Comparison of ENCODE assay signal across 8 cellular contexts in genomic region chr1:234599617-234600417, GRCh38. TPM values are rescaled to one million over a fixed set of nuclear protein-coding genes. Genes with fewer than 3 reads are reported as not detected.
DNase-seq lines count a peak whose midpoint lies in the region; ATAC-seq, FAIRE-seq and TF ChIP-seq lines count a peak whose summit lies in the region.

No MANE protein-coding gene starts in this region.

- peak overlapping the region; percentile 97 for H3K4me3 Mint-ChIP-seq in HFFc6
- peak overlapping the region; percentile 82 for H3K4me3 Mint-ChIP-seq in activated naive CD8-positive, alpha-beta T cell treated with anti-CD3 and anti-CD28 coated beads for 36 hours

- H3K36me3 ChIP-seq in pancreas = peaks cover 0 to 6% (median 0%) of the 10 kb centered on the region in 3 donors
- H3K36me3 ChIP-seq in uterus = no peaks in the 10 kb centered on the region

- no peaks in the 10 kb centered on the region for H3K27me3 ChIP-seq in pancreas
- H3K27me3 ChIP-seq in uterus = no peaks in the 10 kb centered on the region

- H3K4me1 Mint-ChIP-seq in HFFc6 (ENCODE audit: low read depth) = peaks cover 59% of the 10 kb centered on the region
- H3K4me1 Mint-ChIP-seq in activated naive CD8-positive, alpha-beta T cell treated with anti-CD3 and anti-CD28 coated beads for 36 hours = peaks cover 54% of the 10 kb centered on the region

- H3K27ac ChIP-seq in pancreas = peak overlapping the region; percentile 92 to 99 (median 96)
- peak overlapping the region; percentile 99 to 100 for H3K27ac ChIP-seq in uterus

- no peak for FAIRE-seq in pancreas (lab: Jason Lieb, UNC)

- H3K9me3 ChIP-seq in pancreas = no peaks in the 10 kb centered on the region
- H3K9me3 ChIP-seq in uterus = no peaks in the 10 kb centered on the region

- ATAC-seq in Right ventricle myocardium superior (ENCODE audit: poor library complexity) (peak; percentile 90), pancreas (peak; percentile 77 to 86 (median 84))

- H3K9me3 Mint-ChIP-seq in HFFc6 = no peaks in the 10 kb centered on the region; the same call in 1 of the 2 replicates
- peaks cover 1% of the 10 kb centered on the region for H3K9me3 Mint-ChIP-seq in activated naive CD8-positive, alpha-beta T cell treated with anti-CD3 and anti-CD28 coated beads for 36 hours

- peak overlapping the region; percentile 94 for H3K27ac Mint-ChIP-seq in HFFc6
- peak overlapping the region; percentile 95 for H3K27ac Mint-ChIP-seq in activated naive CD8-positive, alpha-beta T cell treated with anti-CD3 and anti-CD28 coated beads for 36 hours

- peak; percentile 43 to 92 for TF ChIP-seq POLR2A in uterus (IDR thresholded peaks at IDR 0.05)

- DNase-seq in HFFc6 (peak; percentile 73), MV-4-11 (lab: John Stamatoyannopoulos, UW) (peak; percentile 94), SKM-1 treated with dmso at 0.1 percent for 144 hours (lab: John Stamatoyannopoulos, UW; ENCODE audit: unreplicated experiment) (peak; percentile 96), Right ventricle myocardium superior (peak; percentile 93), pancreas (peak; percentile 85 to 92 (median 90)), uterus (peak; percentile 79 to 87)
- DNase-seq in activated naive CD8-positive, alpha-beta T cell treated with anti-CD3 and anti-CD28 coated beads for 36 hours = peak; percentile 83

- H3K27me3 Mint-ChIP-seq in HFFc6 (ENCODE audit: insufficient read depth) = peaks cover 3% of the 10 kb centered on the region; the same call in 1 of the 2 replicates
- H3K27me3 Mint-ChIP-seq in activated naive CD8-positive, alpha-beta T cell treated with anti-CD3 and anti-CD28 coated beads for 36 hours = no peaks in the 10 kb centered on the region

- intact Hi-C loops in Right ventricle myocardium superior (cut with DNase I) = loop anchor here (5.0 to 10.0 kb wide), 3 partner anchors 68 to 395 kb away; no protein-coding TSS in a partner anchor
- intact Hi-C loops in pancreas (cut with DNase I) = loop anchor here in 2 of 3 donors (5.0 to 10.0 kb wide), 3 partner anchors 55 to 475 kb away; no protein-coding TSS in a partner anchor
- intact Hi-C loops in uterus (cut with DNase I; ENCODE audit: low total_unique reads) = loop anchor here (10.0 kb wide), 3 partner anchors 65 to 475 kb away; no protein-coding TSS in a partner anchor

- TF ChIP-seq CTCF in GM12875 (IDR thresholded peaks at IDR 0.05; ENCODE audit: borderline replicate concordance, insufficient read depth, low read depth, low read length) (no peak), HFFc6 (IDR thresholded peaks at IDR 0.05) (no peak), pancreas (IDR thresholded peaks at IDR 0.05) (no peak), uterus (IDR thresholded peaks at IDR 0.05) (peak in 3 of 4 experiments; percentile 5 to 31 (median 20))

- H3K4me1 ChIP-seq in pancreas (peaks cover 33 to 45% (median 38%) of the 10 kb centered on the region in 3 donors), uterus (peaks cover 19 to 22% of the 10 kb centered on the region in 2 donors)

- H3K36me3 Mint-ChIP-seq in HFFc6 (ENCODE audit: low read depth) = peaks cover 14% of the 10 kb centered on the region
- H3K36me3 Mint-ChIP-seq in activated naive CD8-positive, alpha-beta T cell treated with anti-CD3 and anti-CD28 coated beads for 36 hours = peaks cover 22% of the 10 kb centered on the region

- H3K4me3 ChIP-seq in GM12875 (ENCODE audit: low read depth, low read length) (peak overlapping the region; percentile 47), pancreas (peak overlapping the region; percentile 14 to 57 (median 35)), uterus (peak overlapping the region; percentile 23 to 63)

- WGBS in pancreas, 2 donors = 0% methylated on average over 63 to 87 of the region's 87 CpGs

RNA-seq across cellular contexts. Expression of gene IRF2BP2, which starts 10.2 kb away (rescaled TPM):
- 10 to 100 TPM; 58.6 to 87.1 (median 73.2) TPM for total RNA-seq in HFFc6 (2021; fragmentation: NEBNext Ultra II Directional; extraction: Animal tissue kit (Norgen Biotek cat#: 25700))
- 100 to 1,000 TPM; 109 to 111 TPM for total RNA-seq in activated naive CD8-positive, alpha-beta T cell treated with anti-CD3 and anti-CD28 coated beads for 36 hours
- 119 TPM for total RNA-seq in Right ventricle myocardium superior
- 10 to 100 TPM; 47.0 to 95.6 (median 55.0) TPM for total RNA-seq in pancreas
- 10 to 100 TPM; 57.2 to 93.6 TPM for polyA plus RNA-seq in pancreas
- total RNA-seq in uterus = 100 to 1,000 TPM in 3 of 4 donors, 10 to 100 TPM in 1; 56.8 to 182 (median 124) TPM

Comparison
In these comparisons a context has a peak if more than half of its experiments do, and no peak if none do; other contexts are left out.
1. Peak in every context shown above with its lines: DNase-seq, ATAC-seq, H3K4me3 ChIP-seq and H3K27ac ChIP-seq.
2. CTCF ChIP-seq: peak in uterus (3 of 4); none in GM12875 (single experiment), HFFc6 (single experiment) and pancreas (0 of 4).